Comparison of ENCODE assay signal across 24 cellular contexts in the genomic region with DNA sequence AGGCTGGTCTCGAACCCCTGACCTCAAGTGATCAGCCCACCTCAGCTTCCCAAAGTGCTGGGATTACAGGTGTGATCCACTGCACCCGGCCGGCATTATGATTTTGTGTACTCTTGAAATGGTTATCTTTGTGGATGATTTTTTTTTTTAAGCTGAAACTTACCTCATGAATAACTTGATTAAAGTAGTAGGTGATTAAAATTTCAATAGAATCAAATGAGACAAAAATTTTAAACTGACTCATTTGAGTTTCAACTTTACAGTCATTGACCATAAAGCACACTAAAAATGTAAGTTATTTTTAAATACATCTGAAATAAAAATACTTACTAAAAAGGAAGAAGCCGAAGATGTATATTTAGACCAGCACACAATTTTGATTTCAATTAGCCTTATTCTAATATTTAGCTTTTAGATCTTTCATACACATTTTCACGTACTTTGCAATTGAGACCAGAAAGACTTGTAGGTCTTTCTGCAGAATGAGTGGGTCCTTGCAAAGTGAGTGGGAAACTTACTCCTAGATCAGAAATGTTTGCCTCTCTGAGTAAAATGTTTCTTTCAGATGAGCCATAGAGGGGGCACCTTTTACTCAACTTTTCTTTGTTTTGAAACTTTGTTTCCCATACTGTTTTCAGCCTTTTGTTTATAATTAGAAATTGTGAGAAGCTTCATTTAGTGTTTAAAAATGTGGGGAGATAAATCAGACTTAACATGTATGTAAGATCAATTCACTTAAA. TPM values are rescaled to one million over a fixed set of nuclear protein-coding genes. Genes with fewer than 3 reads are reported as not detected.
A peak's percentile ranks its signal among the peaks of the same experiment; 100 is the strongest.
DNase-seq lines count a peak whose midpoint lies in the region; ATAC-seq and TF ChIP-seq lines count a peak whose summit lies in the region.
"Had no signal": no experiment of that assay in that cellular context is flagged by ENCODE, and none has a peak within 500 bp of the region (broad histone marks: within the 10 kb centered on the region; RNA-seq: fewer than 3 reads in every experiment).

No MANE protein-coding gene starts in this region.

- peaks cover 25% of the 10 kb centered on the region for H3K36me3 ChIP-seq in CD8-positive, alpha-beta T cell (ENCODE audit: insufficient read depth, low read length)
- H3K36me3 ChIP-seq in OCI-LY7 (ENCODE audit: insufficient read depth, low read length) = peaks cover 78% of the 10 kb centered on the region
- H3K36me3 ChIP-seq in mammary epithelial cell (ENCODE audit: insufficient read depth, low read length) = peaks cover 21% of the 10 kb centered on the region
- peaks cover 3 to 81% (median 45%) of the 10 kb centered on the region in 6 donors for H3K36me3 ChIP-seq in spleen

- POLR2A ChIA-PET in activated CD4-positive, alpha-beta T cell treated with anti-CD3 and anti-CD28 coated beads for 36 hours (lab: Charles Lee) = no interaction called here
- POLR2A ChIA-PET in CD8-positive, alpha-beta T cell (lab: Charles Lee) = no interaction called here
- POLR2A ChIA-PET in OCI-LY7 (lab: Charles Lee) = interaction anchor here (1.0 kb wide), 2 partner anchors 37 to 48 kb away, joined by 3 read pairs; no protein-coding TSS in a partner anchor

- H3K9me2 ChIP-seq in OCI-LY7 (ENCODE audit: insufficient read depth, low read length) = no peaks in the 10 kb centered on the region

- WGBS in mammary epithelial cell (ENCODE audit: low coverage, missing lambda C conversion rate) = 94% methylated on average over 4 of the region's 5 CpGs
- WGBS in spleen, 5 donors = 76 to 94% (median 86%) methylated on average over 5 of the region's 5 CpGs

- CTCF ChIA-PET in activated CD4-positive, alpha-beta T cell treated with anti-CD3 and anti-CD28 coated beads for 36 hours (lab: Charles Lee) = interaction anchor here (0.5 to 1.4 kb wide), 2 partner anchors 16 to 406 kb away, joined by 3 to 5 read pairs; no protein-coding TSS in a partner anchor
- CTCF ChIA-PET in CD8-positive, alpha-beta T cell (lab: Charles Lee) = no interaction called here
- CTCF ChIA-PET in OCI-LY7 (lab: Charles Lee; ENCODE audit: unreplicated experiment) (no interaction called here), mammary epithelial cell (lab: Charles Lee; ENCODE audit: low non-redundant PET) (no interaction called here)

- no peaks in the 10 kb centered on the region for H3K27me3 Mint-ChIP-seq in activated CD4-positive, alpha-beta T cell treated with anti-CD3 and anti-CD28 coated beads for 36 hours
- no peaks in the 10 kb centered on the region for H3K27me3 Mint-ChIP-seq in CD8-positive, alpha-beta T cell (ENCODE audit: low read depth)
- H3K27me3 Mint-ChIP-seq: CD8-positive, alpha-beta memory T cell had no signal

- no peak for DNase-seq in activated CD4-positive, alpha-beta T cell treated with anti-CD3 and anti-CD28 coated beads for 36 hours
- no peak for DNase-seq in activated CD4-positive, alpha-beta T cell treated with anti-CD3 and anti-CD28 coated beads, Interleukin-2, amount 50 U/mL, for 1 hour
- no peak for DNase-seq in CD8-positive, alpha-beta T cell
- DNase-seq in OCI-LY7 (ENCODE audit: low spot score) (no peak), mammary epithelial cell (no peak), NCI-H2107 (lab: John Stamatoyannopoulos, UW) (no peak), spleen (no peak)
- DNase-seq: AML-193; C1 segment of cervical spinal cord; CD8-positive, alpha-beta memory T cell; GF-D8; GM23248; H9; HFFc6; NCI-H1417; NCI-H1694 treated with DMSO at 0.1 percent for 48 hours; NCI-H2081 treated with DMSO at 0.1 percent for 48 hours; NCI-H446; NCI-H526; OCI-M1 had no signal

- intact Hi-C loops in activated CD4-positive, alpha-beta T cell treated with anti-CD3 and anti-CD28 coated beads for 36 hours (cut with DNase I, micrococcal nuclease) = loop anchor here in 1 of 2 experiments (10.0 kb wide), 1 partner anchor 45 kb away; a partner anchor contains a TSS
- intact Hi-C loops in CD8-positive, alpha-beta T cell (cut with DNase I, micrococcal nuclease) = no loop called here
- intact Hi-C loops in OCI-LY7 (cut with micrococcal nuclease; ENCODE audit: unreplicated experiment) (no loop called here), mammary epithelial cell (cut with micrococcal nuclease) (no loop called here), spleen (cut with DNase I; ENCODE audit: low total_unique reads) (loop anchor here (10.0 kb wide), 1 partner anchor 455 kb away; no protein-coding TSS in a partner anchor)

- no peak overlapping the region for H3K4me3 ChIP-seq in CD8-positive, alpha-beta T cell (ENCODE audit: low read depth, low read length)
- H3K4me3 ChIP-seq in OCI-LY7 (ENCODE audit: low read depth, low read length, poor library complexity, severe bottlenecking) = no peak overlapping the region
- no peak overlapping the region for H3K4me3 ChIP-seq in mammary epithelial cell (replicated peaks in 1 of 3; ENCODE audit: insufficient read depth in 1 of 3, low read depth in 2 of 3, low read length in 3 of 3)
- H3K4me3 ChIP-seq in spleen = no peak overlapping the region
- H3K4me3 ChIP-seq: GM23248, SJSA1 had no signal

- H3K27me3 ChIP-seq in CD8-positive, alpha-beta T cell (ENCODE audit: insufficient read depth, low read length) = no peaks in the 10 kb centered on the region
- no peaks in the 10 kb centered on the region for H3K27me3 ChIP-seq in mammary epithelial cell (ENCODE audit: insufficient read depth, low read length)
- no peaks in the 10 kb centered on the region for H3K27me3 ChIP-seq in spleen (replicated peaks in 1 of 7)
- H3K27me3 ChIP-seq: SJSA1 had no signal

- no peaks in the 10 kb centered on the region for H3K4me1 ChIP-seq in CD8-positive, alpha-beta T cell (ENCODE audit: insufficient read depth, low read length)
- H3K4me1 ChIP-seq in OCI-LY7 (ENCODE audit: insufficient read depth, low read length, poor library complexity, severe bottlenecking) = no peaks in the 10 kb centered on the region
- H3K4me1 ChIP-seq in mammary epithelial cell (ENCODE audit: insufficient read depth, low read length) = no peaks in the 10 kb centered on the region
- H3K4me1 ChIP-seq in spleen = no peaks in the 10 kb centered on the region
- H3K4me1 ChIP-seq: SJSA1 had no signal

- H3K9me3 ChIP-seq in CD8-positive, alpha-beta T cell (ENCODE audit: low read length) = no peaks in the 10 kb centered on the region
- no peaks in the 10 kb centered on the region for H3K9me3 ChIP-seq in OCI-LY7 (ENCODE audit: low read length)
- H3K9me3 ChIP-seq in mammary epithelial cell (replicated peaks; ENCODE audit: insufficient read depth, low read length) = no peaks in the 10 kb centered on the region
- no peaks in the 10 kb centered on the region for H3K9me3 ChIP-seq in spleen
- H3K9me3 ChIP-seq: SJSA1 had no signal

- H3K9ac ChIP-seq in mammary epithelial cell (ENCODE audit: insufficient read depth, low read length) = no peak overlapping the region
- H3K9ac ChIP-seq: GM23248 had no signal

- TF ChIP-seq CTCF in CD8-positive, alpha-beta T cell (IDR thresholded peaks at IDR 0.05) = no peak
- TF ChIP-seq CTCF in OCI-LY7 (conservative IDR thresholded peaks at IDR 0.05; ENCODE audit: low read length) (no peak), mammary epithelial cell (conservative IDR thresholded peaks at IDR 0.05 in 1 of 2, IDR thresholded peaks at IDR 0.05 in 1 of 2; ENCODE audit: extremely low read depth in 1 of 2, insufficient read depth in 1 of 2, low read depth in 1 of 2, low read length in 2 of 2) (no peak), spleen (IDR thresholded peaks at IDR 0.05 in 8 of 11, conservative IDR thresholded peaks at IDR 0.05 in 3 of 11) (no peak)

- dilution Hi-C loops in mammary epithelial cell (cut with HindIII; ENCODE audit: low sequenced_read_pairs) = no loop called here

- H3K9me3 Mint-ChIP-seq in activated CD4-positive, alpha-beta T cell treated with anti-CD3 and anti-CD28 coated beads for 36 hours (ENCODE audit: low read depth) = no peaks in the 10 kb centered on the region
- H3K9me3 Mint-ChIP-seq in CD8-positive, alpha-beta T cell = no peaks in the 10 kb centered on the region
- H3K9me3 Mint-ChIP-seq: CD8-positive, alpha-beta memory T cell; H9; HFFc6 had no signal

- H3K36me3 Mint-ChIP-seq in activated CD4-positive, alpha-beta T cell treated with anti-CD3 and anti-CD28 coated beads for 36 hours (ENCODE audit: low read depth) = peaks cover 52% of the 10 kb centered on the region
- H3K36me3 Mint-ChIP-seq in CD8-positive, alpha-beta T cell = peaks cover 58% of the 10 kb centered on the region

- peak; percentile 51 for ATAC-seq in activated CD4-positive, alpha-beta T cell treated with anti-CD3 and anti-CD28 coated beads for 36 hours
- no peak for ATAC-seq in CD8-positive, alpha-beta T cell
- ATAC-seq in GM21619 (IDR thresholded peaks at IDR 0.05; ENCODE audit: unreplicated experiment) = no peak
- ATAC-seq: Right ventricle myocardium inferior had no signal

- H3K27ac Mint-ChIP-seq in activated CD4-positive, alpha-beta T cell treated with anti-CD3 and anti-CD28 coated beads for 36 hours = no peak overlapping the region
- peak overlapping the region; percentile 9 for H3K27ac Mint-ChIP-seq in CD8-positive, alpha-beta T cell
- H3K27ac Mint-ChIP-seq: HFFc6 had no signal

- no peak overlapping the region for H3K27ac ChIP-seq in CD8-positive, alpha-beta T cell (ENCODE audit: low read depth, low read length)
- H3K27ac ChIP-seq in OCI-LY7 (ENCODE audit: low read depth, low read length, poor library complexity, severe bottlenecking) (no peak overlapping the region), mammary epithelial cell (ENCODE audit: insufficient read depth, low read depth, low read length) (no peak overlapping the region), spleen (no peak overlapping the region)
- H3K27ac ChIP-seq: 22Rv1, GM23248, SJSA1 had no signal

- BruUV-seq in OCI-LY7 (replicated peaks; lab: Mats Ljungman, UMichigan) (TSS peak; percentile 47), mammary epithelial cell (replicated peaks; lab: Mats Ljungman, UMichigan) (TSS peak; percentile 26)

- H3K4me2 ChIP-seq in OCI-LY7 (ENCODE audit: low read length) = no peak overlapping the region
- H3K4me2 ChIP-seq in mammary epithelial cell (ENCODE audit: insufficient read depth, low read depth, low read length) = no peak overlapping the region

- no peaks in the 10 kb centered on the region for H4K20me1 ChIP-seq in OCI-LY7 (ENCODE audit: insufficient read depth, low read length)
- H4K20me1 ChIP-seq in mammary epithelial cell (ENCODE audit: insufficient read depth, low read length) = no peaks in the 10 kb centered on the region

- H3K4me3 Mint-ChIP-seq in activated CD4-positive, alpha-beta T cell treated with anti-CD3 and anti-CD28 coated beads for 36 hours = no peak overlapping the region
- no peak overlapping the region for H3K4me3 Mint-ChIP-seq in CD8-positive, alpha-beta T cell
- H3K4me3 Mint-ChIP-seq: CD8-positive, alpha-beta memory T cell; H9; HFFc6 had no signal

- in situ Hi-C loops in mammary epithelial cell (cut with MboI; ENCODE audit: low sequenced_read_pairs in 2 of 2) = no loop called here

- peaks cover 2% of the 10 kb centered on the region for H3K4me1 Mint-ChIP-seq in activated CD4-positive, alpha-beta T cell treated with anti-CD3 and anti-CD28 coated beads for 36 hours
- no peaks in the 10 kb centered on the region for H3K4me1 Mint-ChIP-seq in CD8-positive, alpha-beta T cell (ENCODE audit: low read depth)
- H3K4me1 Mint-ChIP-seq: CD8-positive, alpha-beta memory T cell; H9 had no signal

- H3K79me2 ChIP-seq in OCI-LY7 (ENCODE audit: insufficient read depth, low read depth, low read length) (peaks cover 18% of the 10 kb centered on the region; the same call in 1 of the 2 replicates), mammary epithelial cell (ENCODE audit: insufficient read depth, low read length) (no peaks in the 10 kb centered on the region)

- H2AFZ ChIP-seq in OCI-LY7 (ENCODE audit: low read length) (no peak overlapping the region), mammary epithelial cell (ENCODE audit: low read depth, low read length) (no peak overlapping the region)
- H2AFZ ChIP-seq: GM23248 had no signal

- no peak for TF ChIP-seq POLR2A in spleen (IDR thresholded peaks at IDR 0.05)

RNA-seq across cellular contexts. Expression of a gene that starts 34.2 kb away (rescaled TPM):
- total RNA-seq in activated CD4-positive, alpha-beta T cell treated with anti-CD3 and anti-CD28 coated beads for 36 hours = 100 to 1,000 TPM; 328 to 429 TPM
- total RNA-seq in CD8-positive, alpha-beta T cell = 10 to 100 TPM; 78.2 to 82.3 TPM
- 377 and 402 TPM in 2 replicates for total RNA-seq in OCI-LY7 (2014; rRNA removed; shearing (Covaris generic))
- total RNA-seq in OCI-LY7 (2022) (389 and 436 TPM in 2 replicates), mammary epithelial cell (10 to 100 TPM; 26.0 to 74.2 TPM), spleen (100 to 1,000 TPM in 3 of 7 donors, 10 to 100 TPM in 4; 87.7 to 150 (median 96.4) TPM)
- polyA plus RNA-seq in mammary epithelial cell (41.4 TPM), spleen (10 to 100 TPM; 31.6 to 57.4 (median 56.5) TPM)
- polyA minus RNA-seq in mammary epithelial cell = 56.6 TPM

RNA-seq across cellular contexts. Expression of a gene that starts 43.9 kb away (rescaled TPM):
- total RNA-seq in activated CD4-positive, alpha-beta T cell treated with anti-CD3 and anti-CD28 coated beads for 36 hours = 100 to 1,000 TPM; 426 to 591 TPM
- 100 to 1,000 TPM; 686 TPM for total RNA-seq in CD8-positive, alpha-beta T cell
- 332 and 355 TPM in 2 replicates for total RNA-seq in OCI-LY7 (2014; rRNA removed; shearing (Covaris generic))
- total RNA-seq in OCI-LY7 (2022) = 440 and 476 TPM in 2 replicates
- 100 to 1,000 TPM; 591 to 639 TPM for total RNA-seq in mammary epithelial cell
- 790 TPM for polyA plus RNA-seq in mammary epithelial cell
- 827 TPM for polyA minus RNA-seq in mammary epithelial cell
- 100 to 1,000 TPM; 265 to 443 (median 310) TPM for total RNA-seq in spleen
- 100 to 1,000 TPM; 246 to 261 (median 259) TPM for polyA plus RNA-seq in spleen
